Comparison of ENCODE assay signal across 34 cellular contexts in the genomic region with DNA sequence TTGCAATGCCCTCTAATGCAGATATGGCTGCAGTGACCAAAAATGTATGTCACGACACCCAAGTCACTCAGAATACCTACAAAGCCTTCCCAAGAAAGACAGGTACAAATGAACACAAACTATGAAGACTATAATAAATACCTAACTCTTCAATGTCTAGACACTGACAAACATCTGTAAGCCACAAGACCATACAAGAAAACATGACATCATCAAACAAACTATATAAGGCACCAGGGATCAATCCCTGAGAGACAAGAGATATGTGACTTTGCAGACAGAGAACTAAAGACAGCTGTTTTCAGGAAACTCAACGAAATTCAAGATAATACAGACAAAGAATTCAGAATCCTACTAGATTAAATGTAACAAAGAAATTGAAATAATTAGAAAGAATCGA.
"Had no signal": no experiment of that assay in that cellular context is flagged by ENCODE, and none has a peak within 500 bp of the region (broad histone marks: within the 10 kb centered on the region; RNA-seq: fewer than 3 reads in every experiment).

No MANE protein-coding gene starts in this region.

- ATAC-seq: activated naive CD4-positive, alpha-beta T cell treated with anti-CD3 and anti-CD28 coated beads, Interleukin-2, amount 50 U/mL, for 72 hours; activated naive CD8-positive, alpha-beta T cell treated with anti-CD3 and anti-CD28 coated beads, Interleukin-2, amount 50 U/mL, for 24 hours; activated T-cell treated with anti-CD3 and anti-CD28 coated beads, Interleukin-2, amount 50 U/mL, for 4 hours; activated T-cell treated with anti-CD3 and anti-CD28 coated beads, Interleukin-2, amount 50 U/mL, for 72 hours; activated T-helper 17 cell treated with anti-CD3 and anti-CD28 coated beads, Interleukin-2, amount 50 U/mL, for 72 hours; body of pancreas had no signal

- H3K4me1 ChIP-seq: adrenal gland, ascending aorta, body of pancreas, breast epithelium had no signal

- FAIRE-seq: astrocyte, bronchial epithelial cell had no signal

- H3K27ac ChIP-seq: adrenal gland, ascending aorta, body of pancreas, brain microvascular endothelial cell, breast epithelium, cardiac muscle cell had no signal

- DNase-seq: activated effector memory CD4-positive, alpha-beta T cell treated with anti-CD3 and anti-CD28 coated beads, Interleukin-2, amount 50 U/mL, for 16 hours; activated effector memory CD4-positive, alpha-beta T cell treated with Interleukin-2 at 50 U/mL for 16 hours; activated gamma-delta T cell; activated gamma-delta T cell treated with Interleukin-2 at 50 U/mL for 16 hours; activated naive CD4-positive, alpha-beta T cell; activated naive CD4-positive, alpha-beta T cell treated with anti-CD3 and anti-CD28 coated beads for 36 hours; activated naive CD4-positive, alpha-beta T cell treated with anti-CD3 and anti-CD28 coated beads, Interleukin-2, amount 10 ng/mL, durations not matched to agents 7 days and 5 days; activated naive CD4-positive, alpha-beta T cell treated with anti-CD3 and anti-CD28 coated beads, Interleukin-2, amount 50 U/mL, for 16 hours; activated naive CD4-positive, alpha-beta T cell treated with Interleukin-2 at 50 U/mL for 16 hours; activated naive CD8-positive, alpha-beta T cell treated with anti-CD3 and anti-CD28 coated beads for 36 hours; activated naive CD8-positive, alpha-beta T cell treated with anti-CD3 and anti-CD28 coated beads, Interleukin-2, amount 10 ng/mL, durations not matched to agents 7 days and 5 days; activated naive CD8-positive, alpha-beta T cell treated with anti-CD3 and anti-CD28 coated beads, Interleukin-2, amount 50 U/mL, for 24 hours; activated T-cell treated with anti-CD3 and anti-CD28 coated beads, Interleukin-2, amount 50 U/mL, for 1 hour; activated T-cell treated with anti-CD3 and anti-CD28 coated beads, Interleukin-2, amount 50 U/mL, for 24 hours; activated T-cell treated with anti-CD3 and anti-CD28 coated beads, Interleukin-2, amount 50 U/mL, for 4 hours; activated T-cell treated with anti-CD3 and anti-CD28 coated beads, Interleukin-2, amount 50 U/mL, for 48 hours; activated T-cell treated with anti-CD3 and anti-CD28 coated beads, Interleukin-2, amount 50 U/mL, for 72 hours; adrenal gland; amniotic stem cell; amygdala; anterior cingulate cortex; aorta; body of pancreas; brain microvascular endothelial cell; caudate nucleus; central memory CD4-positive, alpha-beta T cell; cerebellar nuclear complex had no signal

- H3K4me3 ChIP-seq: adrenal gland, ascending aorta, body of pancreas, breast epithelium, cardiac muscle cell had no signal

- H3K27me3 ChIP-seq: adrenal gland, ascending aorta, body of pancreas, brain microvascular endothelial cell, breast epithelium, cardiac muscle cell had no signal

- H3K36me3 ChIP-seq: adrenal gland, ascending aorta, brain microvascular endothelial cell, cardiac muscle cell had no signal

- H3K9me3 ChIP-seq: adrenal gland, ascending aorta, body of pancreas, breast epithelium had no signal
